Comparison of ENCODE assay signal across 8 cellular contexts in the genomic region with DNA sequence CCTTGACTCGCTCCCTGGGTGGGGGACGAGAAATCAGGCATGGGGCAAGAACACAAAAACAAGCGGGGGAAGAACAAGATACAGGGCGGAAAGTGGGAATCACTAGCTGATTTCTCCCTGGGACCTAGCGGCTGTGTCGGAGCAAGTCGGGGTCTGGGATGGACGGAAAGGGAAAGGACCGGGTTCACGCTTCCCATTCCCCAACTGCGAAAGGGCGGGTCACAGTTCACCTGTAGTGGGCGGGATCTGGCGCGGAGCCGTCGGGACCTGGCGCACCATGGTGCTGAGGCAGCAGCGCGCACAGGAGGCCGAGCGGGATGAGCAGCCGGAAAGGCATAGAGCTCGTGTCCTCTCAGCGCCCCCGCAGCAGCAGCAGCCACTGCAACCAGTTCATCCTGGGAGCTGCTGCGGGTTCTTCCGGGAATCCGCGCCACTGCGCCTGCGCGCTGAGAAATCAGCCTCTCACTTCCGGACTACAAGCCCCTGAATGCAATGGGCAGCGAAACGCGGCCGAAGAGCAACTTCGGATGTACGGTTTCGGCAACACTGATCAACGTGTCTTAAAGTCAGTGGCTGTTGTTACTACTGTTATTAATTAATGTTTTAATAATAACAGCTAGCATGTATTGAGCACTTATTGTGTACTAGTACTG. TPM values are rescaled to one million over a fixed set of nuclear protein-coding genes. Genes with fewer than 3 reads are reported as not detected.
DNase-seq lines count a peak whose midpoint lies in the region; ATAC-seq and TF ChIP-seq lines count a peak whose summit lies in the region.

A gene with protein sequence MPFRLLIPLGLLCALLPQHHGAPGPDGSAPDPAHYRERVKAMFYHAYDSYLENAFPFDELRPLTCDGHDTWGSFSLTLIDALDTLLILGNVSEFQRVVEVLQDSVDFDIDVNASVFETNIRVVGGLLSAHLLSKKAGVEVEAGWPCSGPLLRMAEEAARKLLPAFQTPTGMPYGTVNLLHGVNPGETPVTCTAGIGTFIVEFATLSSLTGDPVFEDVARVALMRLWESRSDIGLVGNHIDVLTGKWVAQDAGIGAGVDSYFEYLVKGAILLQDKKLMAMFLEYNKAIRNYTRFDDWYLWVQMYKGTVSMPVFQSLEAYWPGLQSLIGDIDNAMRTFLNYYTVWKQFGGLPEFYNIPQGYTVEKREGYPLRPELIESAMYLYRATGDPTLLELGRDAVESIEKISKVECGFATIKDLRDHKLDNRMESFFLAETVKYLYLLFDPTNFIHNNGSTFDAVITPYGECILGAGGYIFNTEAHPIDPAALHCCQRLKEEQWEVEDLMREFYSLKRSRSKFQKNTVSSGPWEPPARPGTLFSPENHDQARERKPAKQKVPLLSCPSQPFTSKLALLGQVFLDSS (minus strand): TSS at position 415 of the 653 bp plus-strand sequence. CDS start 78 bp downstream, at position 337.

- H3K9me3 ChIP-seq in prostate gland: no peaks in the 10 kb centered on the region

- under 1% methylated on average over 42 of the region's 42 CpGs for WGBS in prostate gland

- peak; percentile 74 for ATAC-seq in HG02938 (IDR thresholded peaks at IDR 0.05; ENCODE audit: unreplicated experiment)
- ATAC-seq in left ventricle myocardium superior: peak; percentile 93

- no peaks in the 10 kb centered on the region for H3K36me3 ChIP-seq in prostate gland

- H3K27me3 ChIP-seq in prostate gland (replicated peaks; ENCODE audit: insufficient read depth): no peaks in the 10 kb centered on the region

- TF ChIP-seq POLR2A in prostate gland (IDR thresholded peaks at IDR 0.05): peak; percentile 54

- in situ Hi-C loops in GM13977 (cut with MboI; ENCODE audit: low pct_unique_long_range_greater_than_20kb, low sequenced_read_pairs, unreplicated experiment): no loop called here

- DNase-seq in GM13977 (ENCODE audit: low spot score): peak; percentile 94
- DNase-seq in NCI-H187 treated with DMSO at 0.1 percent for 48 hours (lab: John Stamatoyannopoulos, UW): peak; percentile 67
- peak; percentile 85 to 95 (median 91) for DNase-seq in T-helper 2 cell
- DNase-seq in amygdala (lab: John Stamatoyannopoulos, UW): peak; percentile 34 to 96 (median 87)
- DNase-seq in left ventricle myocardium superior: peak; percentile 96
- peak; percentile 91 for DNase-seq in prostate gland (ENCODE audit: low spot score)
- DNase-seq in ureter (ENCODE audit: low spot score): peak; percentile 95

- intact Hi-C loops in left ventricle myocardium superior (cut with micrococcal nuclease): loop anchor here (10.0 kb wide), 1 partner anchor 52 kb away; the partner anchor contains the start of gene TRPC4AP
- intact Hi-C loops in prostate gland (cut with DNase I): loop anchor here (2.0 to 5.0 kb wide), 2 partner anchors 62 to 120 kb away; no protein-coding TSS in a partner anchor

- TF ChIP-seq CTCF in GM13977 (IDR thresholded peaks at IDR 0.05; ENCODE audit: extremely low read depth, insufficient read depth, missing control alignments) (no peak), prostate gland (IDR thresholded peaks at IDR 0.05) (peak in 2 of 4 experiments; percentile 16 to 38)

- H3K27ac ChIP-seq in prostate gland: peak within 1 kb of the TSS; percentile 71 to 73

- peak within 1 kb of the TSS; percentile 59 to 76 for H3K4me3 ChIP-seq in prostate gland

- peaks cover 5% of the 10 kb centered on the region for H3K4me1 ChIP-seq in prostate gland (replicated peaks)

RNA-seq across cellular contexts. Expression of the gene that starts here (rescaled TPM):
- total RNA-seq in left ventricle myocardium superior (9.7 TPM), prostate gland (10 to 100 TPM; 27.1 to 30.0 TPM), ureter (20.5 TPM)

Comparison
In these comparisons a context has a peak if more than half of its experiments do, and no peak if none do; other contexts are left out.
1. Peak in every context shown above with its lines: DNase-seq, ATAC-seq, H3K4me3 ChIP-seq and H3K27ac ChIP-seq.